ENCODE assay signal across 8 cellular contexts in genomic region chr7:12322287-12322902, GRCh38.
DNase-seq lines count a peak whose midpoint lies in the region; ATAC-seq and TF ChIP-seq lines count a peak whose summit lies in the region.

No MANE protein-coding gene starts in this region.

- POLR2A ChIA-PET in activated CD4-positive, alpha-beta T cell treated with anti-CD3 and anti-CD28 coated beads, Interleukin-2, amount 10 ng/mL, durations not matched to agents 7 days and 5 days (lab: Charles Lee), result no interaction called here
- POLR2A ChIA-PET in naive thymus-derived CD4-positive, alpha-beta T cell (lab: Charles Lee), result no interaction called here

- no peak overlapping the region for H3K27ac ChIP-seq in naive thymus-derived CD4-positive, alpha-beta T cell (ENCODE audit: low read depth, low read length)

- peak; percentile 39 for DNase-seq in activated CD4-positive, alpha-beta T cell treated with anti-CD3 and anti-CD28 coated beads, Interleukin-2, amount 10 ng/mL, durations not matched to agents 7 days and 5 days
- no peak for DNase-seq in activated CD4-positive, alpha-beta T cell treated with anti-CD3 and anti-CD28 coated beads, Interleukin-2, amount 50 U/mL, for 4 hours
- peak; percentile 80 for DNase-seq in NCI-H1105 treated with DMSO at 0.1 percent for 48 hours (lab: John Stamatoyannopoulos, UW)
- peak; percentile 66 for DNase-seq in choroid plexus epithelial cell (ENCODE audit: low read depth)
- peak in 7 of 9 donors; percentile 5 to 53 (median 47) for DNase-seq in naive thymus-derived CD4-positive, alpha-beta T cell
- DNase-seq in activated naive CD4-positive, alpha-beta T cell (lab: John Stamatoyannopoulos, UW), result no peak
- DNase-seq in T-helper 2 cell treated with Interferon-gamma antibody and Interleukin-4, amounts not matched to agents 5 μg/mL and 100 μg/mL, for 36 hours (ENCODE audit: low spot score), result no peak

- intact Hi-C loops in naive thymus-derived CD4-positive, alpha-beta T cell (cut with micrococcal nuclease), result loop anchor here (1.0 to 5.0 kb wide), 8 partner anchors 65 to 950 kb away; partner anchors contain the start of gene TMEM106B (in 2 of the 2)

- H3K27me3 Mint-ChIP-seq in activated CD4-positive, alpha-beta T cell treated with anti-CD3 and anti-CD28 coated beads, Interleukin-2, amount 10 ng/mL, durations not matched to agents 7 days and 5 days, result no peaks in the 10 kb centered on the region
- peaks cover 0 to 4% (median 0%) of the 10 kb centered on the region in 5 donors for H3K27me3 Mint-ChIP-seq in naive thymus-derived CD4-positive, alpha-beta T cell
- peaks cover under 1% of the 10 kb centered on the region for H3K27me3 Mint-ChIP-seq in T-helper 2 cell treated with Interferon-gamma antibody and Interleukin-4, amounts not matched to agents 5 μg/mL and 100 μg/mL, for 36 hours (ENCODE audit: low read depth)

- no peak overlapping the region for H3K4me3 ChIP-seq in choroid plexus epithelial cell (ENCODE audit: low read depth, low read length)
- H3K4me3 ChIP-seq in naive thymus-derived CD4-positive, alpha-beta T cell (ENCODE audit: low read length), result no peak overlapping the region

- no peaks in the 10 kb centered on the region for H3K36me3 ChIP-seq in naive thymus-derived CD4-positive, alpha-beta T cell (ENCODE audit: control insufficient read depth in 2 of 3, insufficient read depth in 3 of 3, low read length in 3 of 3)

- H3K4me1 ChIP-seq in naive thymus-derived CD4-positive, alpha-beta T cell (ENCODE audit: control insufficient read depth in 2 of 2, insufficient read depth in 2 of 2, low read length in 2 of 2), result no peaks in the 10 kb centered on the region

- no peak overlapping the region for H3K4me3 Mint-ChIP-seq in activated CD4-positive, alpha-beta T cell treated with anti-CD3 and anti-CD28 coated beads, Interleukin-2, amount 10 ng/mL, durations not matched to agents 7 days and 5 days
- no peak overlapping the region for H3K4me3 Mint-ChIP-seq in naive thymus-derived CD4-positive, alpha-beta T cell
- no peak overlapping the region for H3K4me3 Mint-ChIP-seq in T-helper 2 cell treated with Interferon-gamma antibody and Interleukin-4, amounts not matched to agents 5 μg/mL and 100 μg/mL, for 36 hours

- ATAC-seq in naive thymus-derived CD4-positive, alpha-beta T cell, result no peak
- no peak for ATAC-seq in HG03280 (IDR thresholded peaks at IDR 0.05; ENCODE audit: unreplicated experiment)

- H3K27ac Mint-ChIP-seq in activated CD4-positive, alpha-beta T cell treated with anti-CD3 and anti-CD28 coated beads, Interleukin-2, amount 10 ng/mL, durations not matched to agents 7 days and 5 days, result no peak overlapping the region
- H3K27ac Mint-ChIP-seq in naive thymus-derived CD4-positive, alpha-beta T cell, result no peak overlapping the region
- no peak overlapping the region for H3K27ac Mint-ChIP-seq in T-helper 2 cell treated with Interferon-gamma antibody and Interleukin-4, amounts not matched to agents 5 μg/mL and 100 μg/mL, for 36 hours

- no peaks in the 10 kb centered on the region for H3K4me1 Mint-ChIP-seq in activated CD4-positive, alpha-beta T cell treated with anti-CD3 and anti-CD28 coated beads, Interleukin-2, amount 10 ng/mL, durations not matched to agents 7 days and 5 days
- peaks cover 0 to 4% (median 0%) of the 10 kb centered on the region in 7 donors for H3K4me1 Mint-ChIP-seq in naive thymus-derived CD4-positive, alpha-beta T cell
- no peaks in the 10 kb centered on the region for H3K4me1 Mint-ChIP-seq in T-helper 2 cell treated with Interferon-gamma antibody and Interleukin-4, amounts not matched to agents 5 μg/mL and 100 μg/mL, for 36 hours (ENCODE audit: low read depth)

- H3K9me3 ChIP-seq in naive thymus-derived CD4-positive, alpha-beta T cell (ENCODE audit: control insufficient read depth in 2 of 3, low read length in 3 of 3), result no peaks in the 10 kb centered on the region

- no peaks in the 10 kb centered on the region for H3K27me3 ChIP-seq in naive thymus-derived CD4-positive, alpha-beta T cell (ENCODE audit: control insufficient read depth in 2 of 2, insufficient read depth in 2 of 2, low read length in 2 of 2)

- CTCF ChIA-PET in activated CD4-positive, alpha-beta T cell treated with anti-CD3 and anti-CD28 coated beads, Interleukin-2, amount 10 ng/mL, durations not matched to agents 7 days and 5 days (lab: Charles Lee), result interaction anchor here (0.7 to 0.8 kb wide), 2 partner anchors 105 to 260 kb away, joined by 3 read pairs; no protein-coding TSS in a partner anchor
- CTCF ChIA-PET in naive thymus-derived CD4-positive, alpha-beta T cell (lab: Charles Lee), result interaction anchor here (0.6 to 3.3 kb wide), 9 partner anchors 17 to 945 kb away, joined by 3 to 20 read pairs (median 5); partner anchors contain the start of gene TMEM106B

- no peaks in the 10 kb centered on the region for H3K36me3 Mint-ChIP-seq in activated CD4-positive, alpha-beta T cell treated with anti-CD3 and anti-CD28 coated beads, Interleukin-2, amount 10 ng/mL, durations not matched to agents 7 days and 5 days (ENCODE audit: low read depth)
- no peaks in the 10 kb centered on the region for H3K36me3 Mint-ChIP-seq in naive thymus-derived CD4-positive, alpha-beta T cell
- H3K36me3 Mint-ChIP-seq in T-helper 2 cell treated with Interferon-gamma antibody and Interleukin-4, amounts not matched to agents 5 μg/mL and 100 μg/mL, for 36 hours (ENCODE audit: low read depth), result no peaks in the 10 kb centered on the region

- peak; percentile 66 for TF ChIP-seq CTCF in choroid plexus epithelial cell (conservative IDR thresholded peaks at IDR 0.05; ENCODE audit: low read depth, low read length)

- no peaks in the 10 kb centered on the region for H3K9me3 Mint-ChIP-seq in activated CD4-positive, alpha-beta T cell treated with anti-CD3 and anti-CD28 coated beads, Interleukin-2, amount 10 ng/mL, durations not matched to agents 7 days and 5 days
- H3K9me3 Mint-ChIP-seq in naive thymus-derived CD4-positive, alpha-beta T cell, result no peaks in the 10 kb centered on the region
- H3K9me3 Mint-ChIP-seq in T-helper 2 cell treated with Interferon-gamma antibody and Interleukin-4, amounts not matched to agents 5 μg/mL and 100 μg/mL, for 36 hours, result no peaks in the 10 kb centered on the region

Comparison
In these comparisons a context has a peak if more than half of its experiments do, and no peak if none do; other contexts are left out.
1. DNase-seq: peak in activated CD4-positive, alpha-beta T cell treated with anti-CD3 and anti-CD28 coated beads, Interleukin-2, amount 10 ng/mL, durations not matched to agents 7 days and 5 days (single experiment), NCI-H1105 treated with DMSO at 0.1 percent for 48 hours (single experiment), choroid plexus epithelial cell (single experiment) and naive thymus-derived CD4-positive, alpha-beta T cell (7 of 9); none in activated CD4-positive, alpha-beta T cell treated with anti-CD3 and anti-CD28 coated beads, Interleukin-2, amount 50 U/mL, for 4 hours (0 of 2), activated naive CD4-positive, alpha-beta T cell (0 of 4) and T-helper 2 cell treated with Interferon-gamma antibody and Interleukin-4, amounts not matched to agents 5 μg/mL and 100 μg/mL, for 36 hours (single experiment).